9 cellular contexts compared by ENCODE assay signal in genomic region chr22:44363214-44363979, GRCh38. TPM values are rescaled to one million over a fixed set of nuclear protein-coding genes. Genes with fewer than 3 reads are reported as not detected.
DNase-seq lines count a peak whose midpoint lies in the region; ATAC-seq, FAIRE-seq and TF ChIP-seq lines count a peak whose summit lies in the region.
"Had no signal": no experiment of that assay in that cellular context is flagged by ENCODE, and none has a peak within 500 bp of the region (broad histone marks: within the 10 kb centered on the region; RNA-seq: fewer than 3 reads in every experiment).

No MANE protein-coding gene starts in this region.

- H2BK5ac ChIP-seq in trophoblast cell (ENCODE audit: low read depth, low read length, poor library complexity): no peak overlapping the region

- H3K36me3 ChIP-seq in trophoblast cell (ENCODE audit: control insufficient read depth in 1 of 2, insufficient read depth in 2 of 2, low read length in 2 of 2): no peaks in the 10 kb centered on the region

- no peak overlapping the region for H3K4me2 ChIP-seq in trophoblast cell (ENCODE audit: low read length)

- TF ChIP-seq CTCF in fibroblast of villous mesenchyme (IDR thresholded peaks at IDR 0.05; ENCODE audit: insufficient read depth, low read depth, low read length) (no peak), D721Med (IDR thresholded peaks at IDR 0.05; ENCODE audit: insufficient read depth, missing control alignments) (no peak)

- no peak overlapping the region for H3K23ac ChIP-seq in trophoblast cell (ENCODE audit: low read length)

- no peak overlapping the region for H2BK12ac ChIP-seq in trophoblast cell (ENCODE audit: low read length)

- H3K4me3 ChIP-seq in fibroblast of villous mesenchyme (ENCODE audit: low read depth, low read length): no peak overlapping the region
- no peak overlapping the region for H3K4me3 ChIP-seq in trophoblast cell (ENCODE audit: low read depth, low read length)

- peaks cover 6% of the 10 kb centered on the region for H3K27me3 Mint-ChIP-seq in activated CD8-positive, alpha-beta T cell treated with anti-CD3 and anti-CD28 coated beads, Interleukin-2, amount 10 ng/mL, durations not matched to agents 7 days and 5 days (ENCODE audit: low read depth)

- H3K4me3 Mint-ChIP-seq in activated CD8-positive, alpha-beta T cell treated with anti-CD3 and anti-CD28 coated beads, Interleukin-2, amount 10 ng/mL, durations not matched to agents 7 days and 5 days: no peak overlapping the region

- no peak overlapping the region for H3K4ac ChIP-seq in trophoblast cell (ENCODE audit: low read depth, low read length)

- H4K8ac ChIP-seq in trophoblast cell (ENCODE audit: low read depth, low read length): no peak overlapping the region

- no peak for ATAC-seq in activated CD8-positive, alpha-beta T cell treated with anti-CD3 and anti-CD28 coated beads, Interleukin-2, amount 10 ng/mL, durations not matched to agents 7 days and 5 days

- H3K27ac ChIP-seq in trophoblast cell (ENCODE audit: low read depth, low read length): no peak overlapping the region

- H3K9me3 ChIP-seq in trophoblast cell (ENCODE audit: insufficient read depth, low read depth, low read length): no peaks in the 10 kb centered on the region

- no peak overlapping the region for H4K12ac ChIP-seq in trophoblast cell (ENCODE audit: low read depth, low read length)

- H2BK120ac ChIP-seq in trophoblast cell (ENCODE audit: insufficient read depth, low read length, poor library complexity): no peak overlapping the region

- H2AK5ac ChIP-seq in trophoblast cell (ENCODE audit: low read length): no peak overlapping the region

- H3K18ac ChIP-seq in trophoblast cell (ENCODE audit: low read length): no peak overlapping the region

- no peak overlapping the region for H3K27ac Mint-ChIP-seq in activated CD8-positive, alpha-beta T cell treated with anti-CD3 and anti-CD28 coated beads, Interleukin-2, amount 10 ng/mL, durations not matched to agents 7 days and 5 days

- no peaks in the 10 kb centered on the region for H3K9me3 Mint-ChIP-seq in activated CD8-positive, alpha-beta T cell treated with anti-CD3 and anti-CD28 coated beads, Interleukin-2, amount 10 ng/mL, durations not matched to agents 7 days and 5 days (ENCODE audit: insufficient read depth)

- H2AFZ ChIP-seq in trophoblast cell (ENCODE audit: insufficient read depth, low read length, poor library complexity): no peak overlapping the region

- WGBS in trophoblast cell (ENCODE audit: extremely low coverage, insufficient coverage, insufficient read length): no CpG with 5 or more reads among the region's 26 CpGs

- peaks cover 3 to 15% of the 10 kb centered on the region in 2 experiments for H3K4me1 ChIP-seq in trophoblast cell (ENCODE audit: control insufficient read depth in 1 of 2, insufficient read depth in 2 of 2, low read length in 2 of 2)

- no peak overlapping the region for H4K91ac ChIP-seq in trophoblast cell (ENCODE audit: low read depth, low read length)

- POLR2A ChIA-PET in activated CD8-positive, alpha-beta T cell treated with anti-CD3 and anti-CD28 coated beads, Interleukin-2, amount 10 ng/mL, durations not matched to agents 7 days and 5 days (lab: Charles Lee): no interaction called here

- CTCF ChIA-PET in activated CD8-positive, alpha-beta T cell treated with anti-CD3 and anti-CD28 coated beads, Interleukin-2, amount 10 ng/mL, durations not matched to agents 7 days and 5 days (lab: Charles Lee): no interaction called here

- no peaks in the 10 kb centered on the region for H3K79me2 ChIP-seq in trophoblast cell (ENCODE audit: control insufficient read depth, insufficient read depth, low read length, poor library complexity)

- H3K4me1 Mint-ChIP-seq in activated CD8-positive, alpha-beta T cell treated with anti-CD3 and anti-CD28 coated beads, Interleukin-2, amount 10 ng/mL, durations not matched to agents 7 days and 5 days (ENCODE audit: low read depth): no peaks in the 10 kb centered on the region

- H3K9ac ChIP-seq in trophoblast cell (ENCODE audit: low read length): no peak overlapping the region

- H3K27me3 ChIP-seq in trophoblast cell (ENCODE audit: insufficient read depth, low read length): no peaks in the 10 kb centered on the region

- no peak for FAIRE-seq in D721Med (lab: Jason Lieb, UNC)

- no peaks in the 10 kb centered on the region for H3K79me1 ChIP-seq in trophoblast cell (ENCODE audit: low read length)

- in situ Hi-C loops in KBM-7 (cut with MboI; ENCODE audit: low pct_unique_long_range_greater_than_20kb, low sequenced_read_pairs): no loop called here

- no peaks in the 10 kb centered on the region for H3K36me3 Mint-ChIP-seq in activated CD8-positive, alpha-beta T cell treated with anti-CD3 and anti-CD28 coated beads, Interleukin-2, amount 10 ng/mL, durations not matched to agents 7 days and 5 days (ENCODE audit: low read depth)

- no peak overlapping the region for H3K14ac ChIP-seq in trophoblast cell (ENCODE audit: low read length)

- DNase-seq in COLO668 (lab: John Stamatoyannopoulos, UW; ENCODE audit: unreplicated experiment) (peak; percentile 52), SHP77 treated with DMSO at 0.1 percent for 48 hours (lab: John Stamatoyannopoulos, UW) (peak; percentile 89), fibroblast of villous mesenchyme (ENCODE audit: low read depth) (peak; percentile 98), trophoblast cell (peak; percentile 83), D721Med (ENCODE audit: insufficient read length, low spot score) (no peak), KBM-7 (no peak), HT-29 (ENCODE audit: low spot score) (no peak)
- DNase-seq in activated CD8-positive, alpha-beta T cell treated with anti-CD3 and anti-CD28 coated beads, Interleukin-2, amount 10 ng/mL, durations not matched to agents 7 days and 5 days: no peak

RNA-seq across cellular contexts. Expression of gene SHISAL1, which starts 50.6 kb away (rescaled TPM):
- 3.0 and 4.5 TPM in 2 replicates for total RNA-seq in fibroblast of villous mesenchyme
- polyA plus RNA-seq in trophoblast cell (2013): 0.01 TPM in 2 replicates
- not detected for total RNA-seq in activated CD8-positive, alpha-beta T cell treated with anti-CD3 and anti-CD28 coated beads, Interleukin-2, amount 10 ng/mL, durations not matched to agents 7 days and 5 days
- total RNA-seq in HT-29 (2014; rRNA removed; shearing (Covaris generic)): not detected in 2 replicates
- total RNA-seq: T-helper 2 cell treated with Interferon-gamma antibody and Interleukin-4, amounts not matched to agents 100 ng/mL and 5 ng/mL, for 36 hours had no signal

Comparison
In these comparisons a context has a peak if more than half of its experiments do, and no peak if none do; other contexts are left out.
1. DNase-seq: peak in COLO668 (single experiment), SHP77 treated with DMSO at 0.1 percent for 48 hours (single experiment), fibroblast of villous mesenchyme (single experiment) and trophoblast cell (2 of 2); none in D721Med (single experiment), activated CD8-positive, alpha-beta T cell treated with anti-CD3 and anti-CD28 coated beads, Interleukin-2, amount 10 ng/mL, durations not matched to agents 7 days and 5 days (single experiment), KBM-7 (single experiment) and HT-29 (single experiment).